In genomic region chr6:50030350-50030749, GRCh38 we compare ENCODE assay signal across 17 cellular contexts. TPM values are rescaled to one million over a fixed set of nuclear protein-coding genes. Genes with fewer than 3 reads are reported as not detected.
"Had no signal": no experiment of that assay in that cellular context is flagged by ENCODE, and none has a peak within 500 bp of the region (broad histone marks: within the 10 kb centered on the region; RNA-seq: fewer than 3 reads in every experiment).

No MANE protein-coding gene starts in this region.

- ATAC-seq: activated CD4-positive, CD25-positive, alpha-beta regulatory T cell treated with anti-CD3 and anti-CD28 coated beads, Interleukin-2, amount 50 U/mL, for 24 hours had no signal

- H3K36me3 ChIP-seq: neutrophil, stomach, thoracic aorta had no signal

- H3K27me3 ChIP-seq: neutrophil had no signal

- H3K27ac ChIP-seq: neutrophil, skin epidermis, stomach, thoracic aorta had no signal

- H3K27ac Mint-ChIP-seq: activated naive CD8-positive, alpha-beta T cell treated with anti-CD3 and anti-CD28 coated beads for 36 hours; activated T-cell treated with anti-CD3 and anti-CD28 coated beads, Interleukin-2, amount 50 U/mL, for 24 hours; naive B cell had no signal

- H3K4me3 ChIP-seq: skin epidermis, stomach, thoracic aorta had no signal

- H3K36me3 Mint-ChIP-seq: activated naive CD8-positive, alpha-beta T cell treated with anti-CD3 and anti-CD28 coated beads for 36 hours; naive B cell had no signal

- DNase-seq: activated gamma-delta T cell; activated naive CD8-positive, alpha-beta T cell treated with anti-CD3 and anti-CD28 coated beads for 36 hours; activated T-cell treated with anti-CD3 and anti-CD28 coated beads, Interleukin-2, amount 50 U/mL, for 24 hours; cerebellar nuclear complex; dermis blood vessel endothelial cell; head of caudate nucleus; kidney glomerular epithelial cell; midbrain; naive B cell; stomach had no signal

- H3K9me3 ChIP-seq: neutrophil, thoracic aorta had no signal

- H3K4me1 ChIP-seq: stomach had no signal

- H3K27me3 Mint-ChIP-seq: activated naive CD8-positive, alpha-beta T cell treated with anti-CD3 and anti-CD28 coated beads for 36 hours; activated T-cell treated with anti-CD3 and anti-CD28 coated beads, Interleukin-2, amount 50 U/mL, for 24 hours; naive B cell had no signal

- H3K4me1 Mint-ChIP-seq: activated naive CD8-positive, alpha-beta T cell treated with anti-CD3 and anti-CD28 coated beads for 36 hours; naive B cell had no signal

- H3K4me3 Mint-ChIP-seq: activated naive CD8-positive, alpha-beta T cell treated with anti-CD3 and anti-CD28 coated beads for 36 hours; activated T-cell treated with anti-CD3 and anti-CD28 coated beads, Interleukin-2, amount 50 U/mL, for 24 hours had no signal

RNA-seq across cellular contexts. Expression of gene DEFB110, which starts 8.6 kb away (rescaled TPM):
- total RNA-seq: activated naive CD8-positive, alpha-beta T cell treated with anti-CD3 and anti-CD28 coated beads for 36 hours; dermis blood vessel endothelial cell; esophagus mucosa; fibroblast of villous mesenchyme; lower leg skin; stomach; thoracic aorta had no signal
- polyA plus RNA-seq: stomach had no signal

RNA-seq across cellular contexts. Expression of gene DEFB112, which starts 19.4 kb away (rescaled TPM):
- total RNA-seq: activated naive CD8-positive, alpha-beta T cell treated with anti-CD3 and anti-CD28 coated beads for 36 hours; dermis blood vessel endothelial cell; esophagus mucosa; fibroblast of villous mesenchyme; lower leg skin; stomach; thoracic aorta had no signal
- polyA plus RNA-seq: stomach had no signal
